19 cellular contexts compared by ENCODE assay signal in the genomic region with DNA sequence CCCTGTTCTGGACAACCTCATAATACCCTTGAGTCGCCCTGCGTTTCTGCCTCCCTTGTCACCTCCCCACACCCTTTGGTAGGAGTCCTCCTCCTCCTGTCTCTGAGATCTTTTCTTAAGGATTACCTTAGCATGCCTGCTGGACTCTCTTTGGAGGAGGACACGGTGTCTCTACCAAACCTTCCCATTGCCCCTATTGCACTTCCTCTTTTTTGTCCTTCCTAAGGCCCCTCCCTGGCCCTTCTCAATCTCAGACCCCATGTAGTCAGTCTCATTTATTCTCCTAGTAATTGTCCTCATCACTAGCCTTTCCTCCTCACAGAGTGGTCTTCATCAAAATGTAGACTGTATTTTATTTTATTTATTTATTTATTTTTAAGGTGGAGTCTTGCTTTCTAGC.
"Had no signal": no experiment of that assay in that cellular context is flagged by ENCODE, and none has a peak within 500 bp of the region (broad histone marks: within the 10 kb centered on the region; RNA-seq: fewer than 3 reads in every experiment).

No MANE protein-coding gene starts in this region.

- FAIRE-seq: kidney had no signal

- DNase-seq: activated CD4-positive, alpha-beta T cell treated with anti-CD3 and anti-CD28 coated beads, Interleukin-2, amount 10 ng/mL, durations not matched to agents 7 days and 5 days; activated CD4-positive, CD25-positive, alpha-beta regulatory T cell treated with anti-CD3 and anti-CD28 coated beads, Interleukin-2, amount 50 U/mL, for 72 hours; activated CD8-positive, alpha-beta memory T cell treated with anti-CD3 and anti-CD28 coated beads, Interleukin-2, amount 10 ng/mL, durations not matched to agents 7 days and 5 days; activated CD8-positive, alpha-beta T cell treated with anti-CD3 and anti-CD28 coated beads for 36 hours; activated gamma-delta T cell treated with Interleukin-2 at 50 U/mL for 16 hours; aorta; cortex of kidney; endodermal cell; kidney; lower lobe of right lung; naive thymus-derived CD8-positive, alpha-beta T cell; retina; sigmoid colon; stimulated activated CD4-positive, alpha-beta T cell treated with anti-CD3 and anti-CD28 coated beads, Interleukin-4, amount 100 ng/mL, for 1 hour; stimulated activated naive CD4-positive, alpha-beta T cell; T-cell; upper lobe of left lung; WERI-Rb-1 had no signal

- H3K4me3 ChIP-seq: lower lobe of right lung, sigmoid colon, upper lobe of left lung had no signal

- H3K27me3 ChIP-seq: sigmoid colon, upper lobe of left lung had no signal

- H3K4me1 ChIP-seq: lower lobe of right lung, sigmoid colon, upper lobe of left lung had no signal

- H3K9me3 ChIP-seq: lower lobe of right lung, upper lobe of left lung had no signal

- ATAC-seq: activated CD8-positive, alpha-beta memory T cell treated with anti-CD3 and anti-CD28 coated beads, Interleukin-2, amount 10 ng/mL, durations not matched to agents 7 days and 5 days; activated CD8-positive, alpha-beta T cell treated with anti-CD3 and anti-CD28 coated beads for 36 hours; left lobe of liver; lower lobe of right lung; naive thymus-derived CD8-positive, alpha-beta T cell; T-cell had no signal

- H3K27ac ChIP-seq: lower lobe of right lung, sigmoid colon, upper lobe of left lung, WERI-Rb-1 had no signal

- H3K36me3 ChIP-seq: lower lobe of right lung, sigmoid colon, upper lobe of left lung, WERI-Rb-1 had no signal
